Comparison of ENCODE assay signal across 1 cellular context in the genomic region with DNA sequence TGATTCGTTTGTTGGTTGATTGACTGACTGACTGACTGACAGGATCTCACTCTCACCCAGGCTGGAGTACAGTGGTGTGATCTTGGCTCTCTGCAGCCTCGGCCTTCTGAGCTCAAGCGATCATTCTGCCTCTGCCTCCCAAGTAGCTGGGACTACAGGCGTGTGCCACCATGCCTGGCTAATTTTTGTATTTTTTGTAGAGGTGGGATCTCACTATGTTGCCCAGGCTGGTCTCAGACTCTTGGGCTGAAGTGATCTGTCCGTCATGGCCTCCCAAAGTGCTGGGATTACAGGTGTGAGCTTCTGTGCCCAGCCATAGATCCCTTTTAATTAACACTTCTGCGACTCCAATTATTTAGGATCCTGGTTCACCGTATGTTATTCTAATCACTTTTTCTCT. TPM values are rescaled to one million over a fixed set of nuclear protein-coding genes. Genes with fewer than 3 reads are reported as not detected.
"Had no signal": no experiment of that assay in that cellular context is flagged by ENCODE, and none has a peak within 500 bp of the region (broad histone marks: within the 10 kb centered on the region; RNA-seq: fewer than 3 reads in every experiment).

No MANE protein-coding gene starts in this region.

RNA-seq across cellular contexts. Expression of gene TMEM225B, which starts 29.3 kb away (rescaled TPM):
- total RNA-seq: occipital lobe had no signal
